26 cellular contexts compared by ENCODE assay signal in genomic region chr6:12598919-12599318, GRCh38.
"Had no signal": no experiment of that assay in that cellular context is flagged by ENCODE, and none has a peak within 500 bp of the region (broad histone marks: within the 10 kb centered on the region; RNA-seq: fewer than 3 reads in every experiment).

No MANE protein-coding gene starts in this region.

- H3K36me3 ChIP-seq: esophagus muscularis mucosa, gastroesophageal sphincter, heart left ventricle, neutrophil, right lobe of liver, suprapubic skin, transverse colon, vagina had no signal

- H3K79me2 ChIP-seq: hepatocyte, parathyroid adenoma had no signal

- H3K27ac ChIP-seq: esophagus muscularis mucosa, foreskin keratinocyte, gastroesophageal sphincter, heart left ventricle, hepatocyte, neutrophil, parathyroid adenoma, right lobe of liver, suprapubic skin, transverse colon, vagina had no signal

- H3K9me3 ChIP-seq: esophagus muscularis mucosa, gastroesophageal sphincter, heart left ventricle, mucosa of descending colon, neutrophil, right lobe of liver, suprapubic skin, transverse colon, vagina had no signal

- H3K9ac ChIP-seq: parathyroid adenoma had no signal

- H2AFZ ChIP-seq: hepatocyte, parathyroid adenoma had no signal

- FAIRE-seq: endothelial cell of umbilical vein, kidney had no signal

- H3K4me1 ChIP-seq: gastroesophageal sphincter, parathyroid adenoma, right lobe of liver had no signal

- ATAC-seq: foreskin keratinocyte; gastroesophageal sphincter; heart left ventricle; left lobe of liver; mucosa of descending colon; natural killer cell treated with Interleukin-12 subunit alpha and Interleukin-12 subunit beta and Interleukin-15 and Interleukin-18, amount 100 ng/mL, for 72 hours; right lobe of liver; stimulated activated naive CD8-positive, alpha-beta T cell treated with anti-CD3 and anti-CD28 coated beads, Interleukin-15, amount 100 ng/mL, for 72 hours had no signal

- H3K4me2 ChIP-seq: hepatocyte, smooth muscle cell had no signal

- H3K27me3 ChIP-seq: esophagus muscularis mucosa, foreskin keratinocyte, gastroesophageal sphincter, heart left ventricle, hepatocyte, neutrophil, right lobe of liver, suprapubic skin, transverse colon, vagina had no signal

- H3K4me3 ChIP-seq: esophagus muscularis mucosa, gastroesophageal sphincter, heart left ventricle, hepatocyte, lung, mucosa of descending colon, right lobe of liver, smooth muscle cell, suprapubic skin, transverse colon, vagina had no signal

- DNase-seq: effector memory CD4-positive, alpha-beta T cell; foreskin keratinocyte; heart left ventricle; kidney; mucosa of descending colon; naive B cell; right lobe of liver; stimulated activated CD4-positive, alpha-beta T cell treated with anti-CD3 and anti-CD28 coated beads, Interleukin-12 subunit alpha, Interleukin-12 subunit beta, amount 100 ng/mL, for 4 hours; stimulated activated CD4-positive, alpha-beta T cell treated with anti-CD3 and anti-CD28 coated beads, Interleukin-1b, Interleukin-23, amount 100 ng/mL, for 48 hours; stimulated activated CD4-positive, alpha-beta T cell treated with anti-CD3 and anti-CD28 coated beads, Interleukin-4, amount 100 ng/mL, for 1 hour; stimulated activated CD8-positive, alpha-beta memory T cell treated with anti-CD3 and anti-CD28 coated beads, Interleukin-4, amount 100 ng/mL, for 48 hours; stimulated activated naive CD4-positive, alpha-beta T cell; stimulated activated naive CD8-positive, alpha-beta T cell treated with anti-CD3 and anti-CD28 coated beads, Interleukin-15, amount 100 ng/mL, for 72 hours; transverse colon had no signal
